Comparison of ENCODE assay signal across 10 cellular contexts in the genomic region with DNA sequence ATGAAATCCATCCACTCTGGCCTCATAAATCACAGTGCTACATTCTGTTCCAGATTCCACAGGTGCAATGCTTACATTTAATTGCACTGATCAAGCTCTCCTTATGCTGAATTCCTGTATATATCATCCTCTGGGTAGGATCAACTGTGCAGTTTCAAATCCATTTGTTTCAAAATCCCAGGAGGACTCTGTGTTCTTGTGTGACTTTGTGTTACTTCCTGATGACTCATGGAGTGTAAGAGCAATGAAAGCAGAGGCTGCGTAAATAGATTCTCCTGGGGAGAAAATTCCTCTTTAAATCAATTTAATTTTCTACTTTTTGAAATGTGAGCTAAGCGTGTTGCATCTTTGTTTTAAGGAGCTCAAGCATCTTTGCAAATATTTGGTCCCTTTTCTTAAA.
DNase-seq lines count a peak whose midpoint lies in the region; TF ChIP-seq lines count a peak whose summit lies in the region.
"Had no signal": no experiment of that assay in that cellular context is flagged by ENCODE, and none has a peak within 500 bp of the region (broad histone marks: within the 10 kb centered on the region; RNA-seq: fewer than 3 reads in every experiment).

No MANE protein-coding gene starts in this region.

- H3K27me3 Mint-ChIP-seq in osteocyte (ENCODE audit: unreplicated experiment): no peaks in the 10 kb centered on the region

- intact Hi-C loops in vagina (cut with DNase I): no loop called here

- H3K27ac ChIP-seq in RWPE1 (no peak overlapping the region), epithelial cell of prostate (peak overlapping the region; percentile 64), vagina (no peak overlapping the region)
- H3K27ac ChIP-seq: suprapubic skin had no signal

- no peak for TF ChIP-seq CTCF in RWPE1 (conservative IDR thresholded peaks at IDR 0.05; ENCODE audit: low read depth)
- TF ChIP-seq CTCF in osteocyte (IDR thresholded peaks at IDR 0.05): no peak
- TF ChIP-seq CTCF in vagina (IDR thresholded peaks at IDR 0.05): no peak

- H3K27me3 ChIP-seq in vagina: no peaks in the 10 kb centered on the region
- H3K27me3 ChIP-seq: suprapubic skin had no signal

- CTCF ChIA-PET in RWPE1 (lab: Yijun Ruan, JAX): interaction anchor here (0.6 kb wide), 1 partner anchor 33 kb away, joined by 3 read pairs; no protein-coding TSS in a partner anchor

- no peaks in the 10 kb centered on the region for H3K9me3 ChIP-seq in vagina

- DNase-seq in EL: peak; percentile 60
- peak; percentile 29 for DNase-seq in RWPE1 (ENCODE audit: low spot score)
- DNase-seq in epithelial cell of prostate (ENCODE audit: low read depth, low spot score): peak; percentile 36
- DNase-seq in osteocyte (ENCODE audit: extremely low spot score, unreplicated experiment): no peak
- DNase-seq in vagina (ENCODE audit: extremely low spot score in 2 of 2): no peak
- DNase-seq in GM19240 (ENCODE audit: insufficient read length, low spot score): no peak
- no peak for DNase-seq in NCI-H510A treated with DMSO at 0.1 percent for 48 hours (lab: John Stamatoyannopoulos, UW)
- no peak for DNase-seq in stimulated activated CD4-positive, alpha-beta T cell treated with anti-CD3 and anti-CD28 coated beads, Interleukin-2, amount 100 ng/mL, for 24 hours
- DNase-seq: NCI-H1048 had no signal

- POLR2A ChIA-PET in RWPE1 (lab: Yijun Ruan, JAX; ENCODE audit: low non-redundant PET): no interaction called here

- no peak overlapping the region for H3K4me3 ChIP-seq in vagina
- H3K4me3 ChIP-seq: suprapubic skin had no signal

- no peak for TF ChIP-seq POLR2A in vagina (IDR thresholded peaks at IDR 0.05)

- H3K36me3 Mint-ChIP-seq in osteocyte (ENCODE audit: unreplicated experiment): no peaks in the 10 kb centered on the region

- peaks cover 17% of the 10 kb centered on the region for H3K9me3 Mint-ChIP-seq in osteocyte (ENCODE audit: unreplicated experiment)

- H3K27ac Mint-ChIP-seq in osteocyte (ENCODE audit: unreplicated experiment): peak overlapping the region; percentile 33

- peaks cover 22% of the 10 kb centered on the region for H3K4me1 Mint-ChIP-seq in osteocyte (ENCODE audit: unreplicated experiment)

- no peaks in the 10 kb centered on the region for H3K36me3 ChIP-seq in vagina
- H3K36me3 ChIP-seq: suprapubic skin had no signal

- H3K4me3 Mint-ChIP-seq in osteocyte (ENCODE audit: unreplicated experiment): no peak overlapping the region

- H3K4me1 ChIP-seq in vagina: no peaks in the 10 kb centered on the region
- H3K4me1 ChIP-seq: suprapubic skin had no signal

Comparison
In these comparisons a context has a peak if more than half of its experiments do, and no peak if none do; other contexts are left out.
1. DNase-seq: peak in EL (single experiment), RWPE1 (single experiment) and epithelial cell of prostate (single experiment); none in osteocyte (single experiment), vagina (0 of 2), GM19240 (single experiment), NCI-H510A treated with DMSO at 0.1 percent for 48 hours (single experiment) and stimulated activated CD4-positive, alpha-beta T cell treated with anti-CD3 and anti-CD28 coated beads, Interleukin-2, amount 100 ng/mL, for 24 hours (0 of 2).